27 cellular contexts compared by ENCODE assay signal in genomic region chr5:37520811-37521210, GRCh38.
"Had no signal": no experiment of that assay in that cellular context is flagged by ENCODE, and none has a peak within 500 bp of the region (broad histone marks: within the 10 kb centered on the region; RNA-seq: fewer than 3 reads in every experiment).

No MANE protein-coding gene starts in this region.

- H3K27me3 Mint-ChIP-seq: activated naive CD8-positive, alpha-beta T cell treated with anti-CD3 and anti-CD28 coated beads for 36 hours; natural killer cell treated with Interleukin-12 subunit alpha and Interleukin-12 subunit beta and Interleukin-15 and Interleukin-18, amount 100 ng/mL, for 72 hours had no signal

- H3K4me3 ChIP-seq: adrenal gland, body of pancreas, cardiac muscle cell, coronary artery, gastroesophageal sphincter, hepatocyte, lower lobe of right lung, sigmoid colon, smooth muscle cell, suprapubic skin, tibial artery had no signal

- H2AFZ ChIP-seq: hepatocyte had no signal

- H3K27me3 ChIP-seq: adrenal gland, body of pancreas, cardiac muscle cell, gastroesophageal sphincter, hepatocyte, sigmoid colon, suprapubic skin, tibial artery had no signal

- H3K27ac Mint-ChIP-seq: activated naive CD8-positive, alpha-beta T cell treated with anti-CD3 and anti-CD28 coated beads for 36 hours; natural killer cell treated with Interleukin-12 subunit alpha and Interleukin-12 subunit beta and Interleukin-15 and Interleukin-18, amount 100 ng/mL, for 72 hours; T-helper 1 cell treated with Interleukin-12 subunit alpha and Interleukin-12 subunit beta and Interleukin-4 antibody, amounts not matched to agents 30 μg/mL and 1 μg/mL, for 36 hours had no signal

- H3K4me1 ChIP-seq: adrenal gland, body of pancreas, gastroesophageal sphincter, lower lobe of right lung, sigmoid colon, suprapubic skin, tibial artery had no signal

- H3K9me3 ChIP-seq: adrenal gland, gastroesophageal sphincter, lower lobe of right lung, sigmoid colon, suprapubic skin had no signal

- H3K4me3 Mint-ChIP-seq: activated naive CD8-positive, alpha-beta T cell treated with anti-CD3 and anti-CD28 coated beads for 36 hours; natural killer cell treated with Interleukin-12 subunit alpha and Interleukin-12 subunit beta and Interleukin-15 and Interleukin-18, amount 100 ng/mL, for 72 hours; T-helper 1 cell treated with Interleukin-12 subunit alpha and Interleukin-12 subunit beta and Interleukin-4 antibody, amounts not matched to agents 30 μg/mL and 1 μg/mL, for 36 hours had no signal

- H3K79me2 ChIP-seq: hepatocyte had no signal

- H3K27ac ChIP-seq: adrenal gland, body of pancreas, cardiac muscle cell, coronary artery, gastroesophageal sphincter, hepatocyte, lower lobe of right lung, sigmoid colon, suprapubic skin, tibial artery, VCaP had no signal

- H3K4me2 ChIP-seq: hepatocyte, smooth muscle cell had no signal

- DNase-seq: activated CD4-positive, alpha-beta T cell treated with anti-CD3 and anti-CD28 coated beads for 4 hours; activated CD4-positive, alpha-beta T cell treated with anti-CD3 and anti-CD28 coated beads, Interleukin-2, amount 50 U/mL, for 4 hours; activated CD8-positive, alpha-beta memory T cell treated with anti-CD3 and anti-CD28 coated beads for 24 hours; activated effector memory CD4-positive, alpha-beta T cell treated with Interleukin-2 at 50 U/mL for 16 hours; activated naive CD4-positive, alpha-beta T cell treated with Interleukin-2 at 50 U/mL for 16 hours; activated naive CD8-positive, alpha-beta T cell treated with anti-CD3 and anti-CD28 coated beads for 36 hours; adrenal gland; aorta; body of pancreas; cerebellar nuclear complex; lower lobe of right lung; mesendoderm; retina; sigmoid colon; stimulated activated CD4-positive, alpha-beta T cell treated with anti-CD3 and anti-CD28 coated beads, Interleukin-1b, Interleukin-23, amount 100 ng/mL, for 48 hours; stimulated activated naive CD4-positive, alpha-beta T cell; T-helper 9 cell; tibial artery had no signal

- H3K4me1 Mint-ChIP-seq: activated naive CD8-positive, alpha-beta T cell treated with anti-CD3 and anti-CD28 coated beads for 36 hours had no signal

- H3K36me3 ChIP-seq: adrenal gland, cardiac muscle cell had no signal

- ATAC-seq: body of pancreas; gastroesophageal sphincter; lower lobe of right lung; natural killer cell treated with Interleukin-12 subunit alpha and Interleukin-12 subunit beta and Interleukin-15 and Interleukin-18, amount 100 ng/mL, for 72 hours had no signal
